In the genomic region with DNA sequence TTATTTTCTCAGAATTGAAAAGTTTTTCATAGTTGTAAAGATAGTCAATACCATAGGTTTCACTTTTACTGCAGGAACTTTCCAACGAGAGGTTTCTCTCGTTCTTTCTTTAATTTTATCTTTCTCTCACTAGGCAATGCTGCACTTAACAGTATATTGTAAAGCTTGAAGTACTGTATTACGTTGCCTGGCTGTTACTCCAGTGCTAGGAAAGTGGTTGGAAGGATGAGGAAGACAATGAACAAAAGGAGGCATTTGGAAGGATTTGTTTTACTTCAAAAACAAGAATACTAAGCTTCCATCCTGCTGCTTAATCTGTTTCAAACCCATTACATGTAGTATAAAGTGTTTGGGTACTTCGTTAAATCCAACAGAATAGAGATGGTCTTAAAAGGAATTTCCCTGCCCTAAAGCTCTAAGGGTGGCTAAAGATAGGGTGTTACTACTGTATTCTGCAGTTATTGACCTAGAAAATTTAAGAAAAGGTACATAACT, we compare ENCODE assay signal across 8 cellular contexts.
A peak's percentile ranks its signal among the peaks of the same experiment; 100 is the strongest.
DNase-seq lines count a peak whose midpoint lies in the region; ATAC-seq, FAIRE-seq and TF ChIP-seq lines count a peak whose summit lies in the region.

No MANE protein-coding gene starts in this region.

- no peaks in the 10 kb centered on the region for H3K27me3 Mint-ChIP-seq in T-helper 1 cell treated with Interleukin-12 subunit alpha and Interleukin-12 subunit beta and Interleukin-4 antibody, amounts not matched to agents 30 μg/mL and 1 μg/mL, for 36 hours (ENCODE audit: low read depth)

- ATAC-seq in HG02571 (IDR thresholded peaks at IDR 0.05; ENCODE audit: unreplicated experiment) (no peak), GM18870 (IDR thresholded peaks at IDR 0.05; ENCODE audit: unreplicated experiment) (no peak)

- no peaks in the 10 kb centered on the region for H3K9me3 ChIP-seq in SK-N-MC (ENCODE audit: low read depth, low read length)

- no peak for FAIRE-seq in H54 (lab: Jason Lieb, UNC)

- no peak for TF ChIP-seq POLR2A in H54 (IDR thresholded peaks at IDR 0.05; ENCODE audit: low read depth, low read length)

- no peaks in the 10 kb centered on the region for H3K36me3 ChIP-seq in SK-N-MC (ENCODE audit: insufficient read depth, low read length)

- peak overlapping the region; percentile 89 for H3K27ac ChIP-seq in SK-N-MC

- TF ChIP-seq CTCF in fibroblast of pulmonary artery (IDR thresholded peaks at IDR 0.05; ENCODE audit: low read length, missing control alignments) = no peak

- H3K36me3 Mint-ChIP-seq in T-helper 1 cell treated with Interleukin-12 subunit alpha and Interleukin-12 subunit beta and Interleukin-4 antibody, amounts not matched to agents 30 μg/mL and 1 μg/mL, for 36 hours (ENCODE audit: low read depth) = peaks cover 6% of the 10 kb centered on the region

- H3K27ac Mint-ChIP-seq in T-helper 1 cell treated with Interleukin-12 subunit alpha and Interleukin-12 subunit beta and Interleukin-4 antibody, amounts not matched to agents 30 μg/mL and 1 μg/mL, for 36 hours = peak overlapping the region; percentile 99

- no peak for DNase-seq in T-helper 1 cell
- no peak for DNase-seq in SK-N-MC (ENCODE audit: low read depth, low spot score)
- DNase-seq in fibroblast of pulmonary artery (ENCODE audit: low read depth) = peak; percentile 20
- DNase-seq in pons (ENCODE audit: low spot score) = peak; percentile 59
- no peak for DNase-seq in H54 (ENCODE audit: insufficient read length, low spot score)

- peak overlapping the region; percentile 73 for H3K9ac ChIP-seq in SK-N-MC (ENCODE audit: insufficient read length)

- H3K4me3 ChIP-seq in SK-N-MC = peak overlapping the region; percentile 93
- peak overlapping the region; percentile 67 for H3K4me3 ChIP-seq in fibroblast of pulmonary artery (replicated peaks; ENCODE audit: low read depth, low read length)

- H3K9me3 Mint-ChIP-seq in T-helper 1 cell treated with Interleukin-12 subunit alpha and Interleukin-12 subunit beta and Interleukin-4 antibody, amounts not matched to agents 30 μg/mL and 1 μg/mL, for 36 hours = no peaks in the 10 kb centered on the region

- H3K4me1 Mint-ChIP-seq in T-helper 1 cell treated with Interleukin-12 subunit alpha and Interleukin-12 subunit beta and Interleukin-4 antibody, amounts not matched to agents 30 μg/mL and 1 μg/mL, for 36 hours (ENCODE audit: low read depth) = peaks cover 39% of the 10 kb centered on the region

- peak overlapping the region; percentile 96 for H3K4me3 Mint-ChIP-seq in T-helper 1 cell treated with Interleukin-12 subunit alpha and Interleukin-12 subunit beta and Interleukin-4 antibody, amounts not matched to agents 30 μg/mL and 1 μg/mL, for 36 hours

Comparison
In these comparisons a context has a peak if more than half of its experiments do, and no peak if none do; other contexts are left out.
1. DNase-seq: peak in fibroblast of pulmonary artery (single experiment) and pons (single experiment); none in T-helper 1 cell (0 of 5), SK-N-MC (single experiment) and H54 (single experiment).